Comparison of ENCODE assay signal across 25 cellular contexts in genomic region chr11:66850588-66851250, GRCh38. TPM values are rescaled to one million over a fixed set of nuclear protein-coding genes. Genes with fewer than 3 reads are reported as not detected.
DNase-seq lines count a peak whose midpoint lies in the region; FAIRE-seq and TF ChIP-seq lines count a peak whose summit lies in the region.
"Had no signal": no experiment of that assay in that cellular context is flagged by ENCODE, and none has a peak within 500 bp of the region (broad histone marks: within the 10 kb centered on the region; RNA-seq: fewer than 3 reads in every experiment).

No MANE protein-coding gene starts in this region.

- H3K9me3 Mint-ChIP-seq in activated CD4-positive, alpha-beta T cell treated with anti-CD3 and anti-CD28 coated beads, Interleukin-2, amount 10 ng/mL, durations not matched to agents 7 days and 5 days, result no peaks in the 10 kb centered on the region
- H3K9me3 Mint-ChIP-seq: nephron had no signal

- H3K27ac ChIP-seq in kidney (ENCODE audit: low read depth in 2 of 2, low read length in 2 of 2), result no peak overlapping the region
- no peak overlapping the region for H3K27ac ChIP-seq in sigmoid colon
- H3K27ac ChIP-seq: KMS-11, left lung, prostate gland, stomach, transverse colon, WERI-Rb-1 had no signal

- H3K4me1 ChIP-seq in kidney (ENCODE audit: control insufficient read depth in 1 of 2, insufficient read depth in 1 of 2, low read depth in 1 of 2, low read length in 2 of 2) (peaks cover 0 to 3% of the 10 kb centered on the region in 2 donors), sigmoid colon (peaks cover 0 to 7% (median 5%) of the 10 kb centered on the region in 4 donors)
- H3K4me1 ChIP-seq: prostate gland had no signal

- H3K9me3 ChIP-seq in kidney (ENCODE audit: control insufficient read depth in 1 of 2, low read length in 2 of 2), result no peaks in the 10 kb centered on the region
- H3K9me3 ChIP-seq in sigmoid colon, result no peaks in the 10 kb centered on the region
- H3K9me3 ChIP-seq: BE2C, Caco-2, left lung, prostate gland, stomach, transverse colon had no signal

- H3K27ac Mint-ChIP-seq in activated CD4-positive, alpha-beta T cell treated with anti-CD3 and anti-CD28 coated beads, Interleukin-2, amount 10 ng/mL, durations not matched to agents 7 days and 5 days, result peak overlapping the region; percentile 66
- H3K27ac Mint-ChIP-seq: nephron had no signal

- no peaks in the 10 kb centered on the region for H3K27me3 Mint-ChIP-seq in activated CD4-positive, alpha-beta T cell treated with anti-CD3 and anti-CD28 coated beads, Interleukin-2, amount 10 ng/mL, durations not matched to agents 7 days and 5 days

- intact Hi-C loops in kidney (cut with DNase I), result no loop called here
- intact Hi-C loops in sigmoid colon (cut with DNase I), result no loop called here

- no peaks in the 10 kb centered on the region for H3K27me3 ChIP-seq in sigmoid colon
- H3K27me3 ChIP-seq: BE2C, left lung, stomach, transverse colon had no signal

- H3K36me3 Mint-ChIP-seq in activated CD4-positive, alpha-beta T cell treated with anti-CD3 and anti-CD28 coated beads, Interleukin-2, amount 10 ng/mL, durations not matched to agents 7 days and 5 days (ENCODE audit: low read depth), result peaks cover 2% of the 10 kb centered on the region

- POLR2A ChIA-PET in activated CD4-positive, alpha-beta T cell treated with anti-CD3 and anti-CD28 coated beads, Interleukin-2, amount 10 ng/mL, durations not matched to agents 7 days and 5 days (lab: Charles Lee), result no interaction called here

- no peak for FAIRE-seq in kidney (lab: Jason Lieb, UNC)
- FAIRE-seq: A204.1, H54, small intestine had no signal

- no peak for TF ChIP-seq CTCF in kidney (IDR thresholded peaks at IDR 0.05; ENCODE audit: borderline replicate concordance, extremely low read depth, insufficient read depth)
- no peak for TF ChIP-seq CTCF in sigmoid colon (IDR thresholded peaks at IDR 0.05)

- H3K4me3 ChIP-seq in kidney (ENCODE audit: low read length in 2 of 2) (no peak overlapping the region), sigmoid colon (no peak overlapping the region)
- H3K4me3 ChIP-seq: left lung, prostate gland, stomach, transverse colon had no signal

- DNase-seq in activated CD4-positive, alpha-beta T cell treated with anti-CD3 and anti-CD28 coated beads, Interleukin-2, amount 10 ng/mL, durations not matched to agents 7 days and 5 days, result no peak
- no peak for DNase-seq in activated CD4-positive, alpha-beta T cell treated with anti-CD3 and anti-CD28 coated beads for 4 hours
- DNase-seq in HuH-7.5 (ENCODE audit: low spot score) (peak; percentile 71), kidney (peak; percentile 65), sigmoid colon (peak; percentile 60), erythroblast (lab: John Stamatoyannopoulos, UW) (no peak), SW 1271 (lab: John Stamatoyannopoulos, UW) (no peak), pons (ENCODE audit: low spot score) (no peak)
- DNase-seq: activated CD4-positive, alpha-beta T cell treated with anti-CD3 and anti-CD28 coated beads, Interleukin-2, amount 50 U/mL, for 48 hours; BE2C; foreskin fibroblast; NCI-H146; NCI-H524 treated with DMSO at 0.1 percent for 48 hours; small intestine; stimulated activated CD4-positive, alpha-beta T cell treated with anti-CD3 and anti-CD28 coated beads, Interleukin-2, amount 100 ng/mL, for 48 hours; stomach; transverse colon; WERI-Rb-1 had no signal

- H3K4me1 Mint-ChIP-seq in activated CD4-positive, alpha-beta T cell treated with anti-CD3 and anti-CD28 coated beads, Interleukin-2, amount 10 ng/mL, durations not matched to agents 7 days and 5 days, result peaks cover 32% of the 10 kb centered on the region

- WGBS in sigmoid colon, 2 donors, result 93% methylated on average over 24 of the region's 24 CpGs

- H3K36me3 ChIP-seq in kidney (ENCODE audit: control insufficient read depth in 1 of 2, insufficient read depth in 2 of 2, low read length in 2 of 2), result peaks cover 2 to 5% of the 10 kb centered on the region in 2 donors
- peaks cover 0 to 19% (median 4%) of the 10 kb centered on the region in 4 donors for H3K36me3 ChIP-seq in sigmoid colon
- H3K36me3 ChIP-seq: prostate gland, transverse colon had no signal

- TF ChIP-seq EP300 in sigmoid colon (IDR thresholded peaks at IDR 0.05), result no peak

- TF ChIP-seq POLR2A in sigmoid colon (IDR thresholded peaks at IDR 0.05) (no peak), erythroblast (IDR thresholded peaks at IDR 0.05; ENCODE audit: low read length) (no peak)

- H3K4me3 Mint-ChIP-seq in activated CD4-positive, alpha-beta T cell treated with anti-CD3 and anti-CD28 coated beads, Interleukin-2, amount 10 ng/mL, durations not matched to agents 7 days and 5 days, result no peak overlapping the region
- H3K4me3 Mint-ChIP-seq: nephron had no signal

- no peak overlapping the region for H3K9ac ChIP-seq in kidney (ENCODE audit: low read length in 2 of 2)
- H3K9ac ChIP-seq: KMS-11 had no signal

- CTCF ChIA-PET in activated CD4-positive, alpha-beta T cell treated with anti-CD3 and anti-CD28 coated beads, Interleukin-2, amount 10 ng/mL, durations not matched to agents 7 days and 5 days (lab: Charles Lee), result interaction anchor here (0.8 kb wide), 1 partner anchor 10 kb away, joined by 3 read pairs; no protein-coding TSS in a partner anchor

RNA-seq across cellular contexts. Expression of gene LRFN4, which starts 6.1 kb away (rescaled TPM):
- 10 to 100 TPM; 14.1 to 16.6 TPM for total RNA-seq in activated CD4-positive, alpha-beta T cell treated with anti-CD3 and anti-CD28 coated beads, Interleukin-2, amount 10 ng/mL, durations not matched to agents 7 days and 5 days
- 22.3 TPM for total RNA-seq in kidney
- 6.8 TPM for polyA plus RNA-seq in kidney (ENCODE audit: insufficient read depth, low read depth, low replicate concordance)
- 1 to 10 TPM; 4.2 to 6.8 (median 4.4) TPM for total RNA-seq in sigmoid colon
- 10 to 100 TPM in 1 of 3 donors, 1 to 10 TPM in 2; 4.2 to 32.2 (median 8.3) TPM for polyA plus RNA-seq in sigmoid colon

RNA-seq across cellular contexts. Expression of gene RCE1, which starts 7.5 kb away (rescaled TPM):
- total RNA-seq in activated CD4-positive, alpha-beta T cell treated with anti-CD3 and anti-CD28 coated beads, Interleukin-2, amount 10 ng/mL, durations not matched to agents 7 days and 5 days, result 10 to 100 TPM; 23.1 to 23.7 TPM
- total RNA-seq in kidney (22.3 TPM), sigmoid colon (10 to 100 TPM in 1 of 4 donors, 1 to 10 TPM in 3; 6.1 to 23.0 (median 9.1) TPM)
- polyA plus RNA-seq in kidney (ENCODE audit: insufficient read depth, low read depth, low replicate concordance) (13.8 TPM), sigmoid colon (10 to 100 TPM in 1 of 3 donors, 1 to 10 TPM in 2; 7.8 to 21.8 (median 8.3) TPM)

Comparison
In these comparisons a context has a peak if more than half of its experiments do, and no peak if none do; other contexts are left out.
1. DNase-seq: peak in HuH-7.5 (single experiment), kidney (single experiment) and sigmoid colon (single experiment); none in activated CD4-positive, alpha-beta T cell treated with anti-CD3 and anti-CD28 coated beads, Interleukin-2, amount 10 ng/mL, durations not matched to agents 7 days and 5 days (single experiment), activated CD4-positive, alpha-beta T cell treated with anti-CD3 and anti-CD28 coated beads for 4 hours (0 of 2), erythroblast (0 of 2), SW 1271 (0 of 2) and pons (single experiment).